9 cellular contexts compared by ENCODE assay signal in genomic region chr3:173932624-173933023, GRCh38.
DNase-seq lines count a peak whose midpoint lies in the region; ATAC-seq lines count a peak whose summit lies in the region.
"Had no signal": no experiment of that assay in that cellular context is flagged by ENCODE, and none has a peak within 500 bp of the region (broad histone marks: within the 10 kb centered on the region; RNA-seq: fewer than 3 reads in every experiment).

No MANE protein-coding gene starts in this region.

- ATAC-seq in GM19351 (IDR thresholded peaks at IDR 0.05; ENCODE audit: unreplicated experiment) (peak; percentile 70), esophagus mucosa (no peak)
- no peak for ATAC-seq in activated CD8-positive, alpha-beta T cell treated with anti-CD3 and anti-CD28 coated beads, Interleukin-2, amount 10 ng/mL, durations not matched to agents 7 days and 5 days

- CTCF ChIA-PET in activated CD8-positive, alpha-beta T cell treated with anti-CD3 and anti-CD28 coated beads, Interleukin-2, amount 10 ng/mL, durations not matched to agents 7 days and 5 days (lab: Charles Lee), result no interaction called here

- H3K27ac Mint-ChIP-seq in activated CD8-positive, alpha-beta T cell treated with anti-CD3 and anti-CD28 coated beads, Interleukin-2, amount 10 ng/mL, durations not matched to agents 7 days and 5 days, result no peak overlapping the region

- no peaks in the 10 kb centered on the region for H3K9me3 Mint-ChIP-seq in activated CD8-positive, alpha-beta T cell treated with anti-CD3 and anti-CD28 coated beads, Interleukin-2, amount 10 ng/mL, durations not matched to agents 7 days and 5 days (ENCODE audit: insufficient read depth)

- DNase-seq in astrocyte of the hippocampus (ENCODE audit: low read depth, low spot score) (peak; percentile 85), posterior cingulate gyrus (peak in 6 of 10 donors; percentile 10 to 85 (median 52)), NOMO-1 treated with dmso at 0.1 percent for 144 hours (lab: John Stamatoyannopoulos, UW; ENCODE audit: unreplicated experiment) (no peak)
- DNase-seq in activated CD8-positive, alpha-beta T cell treated with anti-CD3 and anti-CD28 coated beads, Interleukin-2, amount 10 ng/mL, durations not matched to agents 7 days and 5 days, result no peak
- DNase-seq: NCI-H2227 treated with DMSO at 0.1 percent for 48 hours; stimulated activated CD4-positive, alpha-beta T cell treated with anti-CD3 and anti-CD28 coated beads, Interleukin-2, amount 100 ng/mL, for 48 hours had no signal

- POLR2A ChIA-PET in activated CD8-positive, alpha-beta T cell treated with anti-CD3 and anti-CD28 coated beads, Interleukin-2, amount 10 ng/mL, durations not matched to agents 7 days and 5 days (lab: Charles Lee), result no interaction called here

- no peak overlapping the region for H3K9ac ChIP-seq in HUES48 (ENCODE audit: low read depth, low read length)

- no peaks in the 10 kb centered on the region for H3K27me3 ChIP-seq in HUES48 (ENCODE audit: control insufficient read depth, insufficient read depth, low read length)

- H3K27me3 Mint-ChIP-seq in activated CD8-positive, alpha-beta T cell treated with anti-CD3 and anti-CD28 coated beads, Interleukin-2, amount 10 ng/mL, durations not matched to agents 7 days and 5 days (ENCODE audit: low read depth), result no peaks in the 10 kb centered on the region

- no peaks in the 10 kb centered on the region for H3K9me3 ChIP-seq in HUES48 (ENCODE audit: control insufficient read depth, insufficient read depth, low read length)

- no peak overlapping the region for H3K4me3 ChIP-seq in HUES48 (ENCODE audit: low read depth, low read length)

- H3K27ac ChIP-seq in HUES48 (ENCODE audit: low read depth, low read length), result peak overlapping the region; percentile 57

- H3K36me3 ChIP-seq in HUES48 (ENCODE audit: control insufficient read depth, insufficient read depth, low read length), result no peaks in the 10 kb centered on the region

- H3K4me3 Mint-ChIP-seq in activated CD8-positive, alpha-beta T cell treated with anti-CD3 and anti-CD28 coated beads, Interleukin-2, amount 10 ng/mL, durations not matched to agents 7 days and 5 days, result no peak overlapping the region

- intact Hi-C loops in posterior cingulate gyrus (cut with DNase I), result no loop called here

- H3K4me1 ChIP-seq in HUES48 (ENCODE audit: control insufficient read depth, insufficient read depth, low read length), result peaks cover 29% of the 10 kb centered on the region

- H3K36me3 Mint-ChIP-seq in activated CD8-positive, alpha-beta T cell treated with anti-CD3 and anti-CD28 coated beads, Interleukin-2, amount 10 ng/mL, durations not matched to agents 7 days and 5 days (ENCODE audit: low read depth), result no peaks in the 10 kb centered on the region

- H3K4me1 Mint-ChIP-seq in activated CD8-positive, alpha-beta T cell treated with anti-CD3 and anti-CD28 coated beads, Interleukin-2, amount 10 ng/mL, durations not matched to agents 7 days and 5 days (ENCODE audit: low read depth), result no peaks in the 10 kb centered on the region

Comparison
In these comparisons a context has a peak if more than half of its experiments do, and no peak if none do; other contexts are left out.
1. DNase-seq: peak in astrocyte of the hippocampus (single experiment) and posterior cingulate gyrus (6 of 10); none in NOMO-1 treated with dmso at 0.1 percent for 144 hours (single experiment) and activated CD8-positive, alpha-beta T cell treated with anti-CD3 and anti-CD28 coated beads, Interleukin-2, amount 10 ng/mL, durations not matched to agents 7 days and 5 days (single experiment).